ENCODE assay signal across 35 cellular contexts in the genomic region with DNA sequence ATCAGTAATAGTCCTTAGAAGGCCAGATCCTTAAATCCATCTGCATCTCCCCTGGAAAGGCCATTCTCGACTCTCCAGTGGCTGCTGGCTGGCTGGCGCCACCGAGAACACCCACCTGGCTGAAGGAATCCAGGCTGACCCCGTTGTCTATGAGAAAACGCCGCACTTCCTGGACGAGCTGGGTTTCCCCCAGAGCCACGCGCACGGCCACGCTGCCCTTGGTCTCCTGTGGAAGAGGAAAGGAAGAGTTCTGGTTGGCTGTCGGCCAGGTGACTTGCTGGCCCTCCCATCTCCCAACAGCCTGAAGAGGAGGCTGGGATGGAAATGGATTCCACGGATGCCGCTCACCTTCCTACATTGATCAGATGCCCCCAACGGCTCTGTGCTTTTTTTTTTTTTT. TPM values are rescaled to one million over a fixed set of nuclear protein-coding genes. Genes with fewer than 3 reads are reported as not detected.
DNase-seq lines count a peak whose midpoint lies in the region; ATAC-seq and TF ChIP-seq lines count a peak whose summit lies in the region.
"Had no signal": no experiment of that assay in that cellular context is flagged by ENCODE, and none has a peak within 500 bp of the region (broad histone marks: within the 10 kb centered on the region; RNA-seq: fewer than 3 reads in every experiment).

No MANE protein-coding gene starts in this region.

- H3K36me3 ChIP-seq in SJSA1 = peaks cover 98% of the 10 kb centered on the region
- H3K36me3 ChIP-seq in neuronal stem cell (replicated peaks in 1 of 2; ENCODE audit: control insufficient read depth in 2 of 2, insufficient read depth in 2 of 2, low read length in 2 of 2) = peaks cover 15 to 89% of the 10 kb centered on the region in 2 donors
- peaks cover 41% of the 10 kb centered on the region for H3K36me3 ChIP-seq in osteoblast (ENCODE audit: insufficient read depth, low read length)
- no peaks in the 10 kb centered on the region for H3K36me3 ChIP-seq in PC-9 (ENCODE audit: low read depth)

- no peak overlapping the region for H4K91ac ChIP-seq in neuronal stem cell (ENCODE audit: low read depth, low read length, poor library complexity)

- peak overlapping the region; percentile 51 for H3K27ac Mint-ChIP-seq in central memory CD8-positive, alpha-beta T cell (ENCODE audit: low read depth)
- H3K27ac Mint-ChIP-seq: B cell; CD4-positive, alpha-beta T cell; CD8-positive, alpha-beta T cell had no signal

- POLR2A ChIA-PET in PC-9 (lab: Charles Lee; ENCODE audit: unreplicated experiment) = no interaction called here

- no peak overlapping the region for H2BK12ac ChIP-seq in neuronal stem cell (ENCODE audit: low read length)

- CTCF ChIA-PET in PC-9 (lab: Charles Lee) = no interaction called here

- H4K20me1 ChIP-seq in osteoblast (ENCODE audit: insufficient read depth, low read length) (no peaks in the 10 kb centered on the region), PC-9 (ENCODE audit: insufficient read depth) (no peaks in the 10 kb centered on the region)
- H4K20me1 ChIP-seq: BLaER1 had no signal

- H3K9me3 Mint-ChIP-seq in central memory CD8-positive, alpha-beta T cell = no peaks in the 10 kb centered on the region
- H3K9me3 Mint-ChIP-seq: CD4-positive, alpha-beta memory T cell; CD4-positive, alpha-beta T cell; CD4-positive, CD25-positive, alpha-beta regulatory T cell; CD8-positive, alpha-beta memory T cell; CD8-positive, alpha-beta T cell had no signal

- no CpG with 5 or more reads among the region's 15 CpGs for WGBS in neuronal stem cell (ENCODE audit: extremely low coverage in 2 of 2, insufficient read length in 2 of 2, insufficient replicate concordance in 1 of 2), 2 donors

- DNase-seq in SJSA1 (ENCODE audit: low read depth in 1 of 2, low spot score in 2 of 2) (peak; percentile 73 to 95), neuronal stem cell (ENCODE audit: low spot score) (no peak), osteoblast (ENCODE audit: insufficient read length, low spot score, missing footprints) (peak; percentile 17), activated gamma-delta T cell (lab: John Stamatoyannopoulos, UW) (no peak), PC-9 (no peak), GM20000 (ENCODE audit: low spot score) (no peak), mucosa of gallbladder (ENCODE audit: low spot score) (no peak)
- no peak for DNase-seq in central memory CD8-positive, alpha-beta T cell (ENCODE audit: low spot score in 2 of 2)
- DNase-seq: 8988T; ACHN; AML-193; BE2C; C1 segment of cervical spinal cord; Caco-2; Calu3; CD4-positive, alpha-beta memory T cell; CD4-positive, alpha-beta T cell; CD4-positive, CD25-positive, alpha-beta regulatory T cell; CD8-positive, alpha-beta memory T cell; CD8-positive, alpha-beta T cell; COR-L47; DMS 273 treated with DMSO at 0.1 percent for 48 hours; DMS153; DMS53; DMS79; DMS79 treated with DMSO at 0.1 percent for 48 hours; DND-41; EL had no signal

- intact Hi-C loops in PC-9 (cut with micrococcal nuclease; ENCODE audit: unreplicated experiment) = no loop called here

- no peak overlapping the region for H2BK15ac ChIP-seq in neuronal stem cell (ENCODE audit: low read length)

- H3K79me1 ChIP-seq in neuronal stem cell (ENCODE audit: low read depth, low read length) = no peaks in the 10 kb centered on the region

- H3K79me2 ChIP-seq in osteoblast (ENCODE audit: insufficient read depth, low read length) (no peaks in the 10 kb centered on the region), PC-9 (ENCODE audit: low read depth) (no peaks in the 10 kb centered on the region)

- no peaks in the 10 kb centered on the region for H3K27me3 Mint-ChIP-seq in central memory CD8-positive, alpha-beta T cell
- H3K27me3 Mint-ChIP-seq: B cell; CD4-positive, alpha-beta memory T cell; CD4-positive, alpha-beta T cell; CD4-positive, CD25-positive, alpha-beta regulatory T cell; CD8-positive, alpha-beta memory T cell had no signal

- no peak overlapping the region for H3K14ac ChIP-seq in neuronal stem cell (ENCODE audit: low read length)

- H2BK120ac ChIP-seq in neuronal stem cell (ENCODE audit: low read depth, low read length) = no peak overlapping the region

- no peak overlapping the region for H3K4ac ChIP-seq in neuronal stem cell (ENCODE audit: low read length)

- ATAC-seq in central memory CD8-positive, alpha-beta T cell (replicated peaks; ENCODE audit: extremely low read depth, poor library complexity, severe bottlenecking) = no peak
- ATAC-seq: A549; CD8-positive, alpha-beta T cell had no signal

- H3K23ac ChIP-seq in neuronal stem cell (ENCODE audit: low read depth, low read length, poor library complexity) = peak overlapping the region; percentile 25

- no peak overlapping the region for H3K27ac ChIP-seq in SJSA1
- H3K27ac ChIP-seq in neuronal stem cell (replicated peaks; ENCODE audit: low read length) = no peak overlapping the region
- H3K27ac ChIP-seq in osteoblast (ENCODE audit: low read depth, low read length) = no peak overlapping the region
- no peak overlapping the region for H3K27ac ChIP-seq in PC-9
- H3K27ac ChIP-seq: 22Rv1; A549; BLaER1; BLaER1 treated with 17β-estradiol and CSF1 and Interleukin-3, amounts not matched to agents 10 nM and 100 nM; C4-2B had no signal

- no peaks in the 10 kb centered on the region for H3K9me2 ChIP-seq in PC-9 (ENCODE audit: insufficient read depth)

- H3F3A ChIP-seq in PC-9 (ENCODE audit: insufficient read depth, low read depth) = no peaks in the 10 kb centered on the region

- no TSS peak for BruUV-seq in PC-9 (replicated peaks; lab: Mats Ljungman, UMichigan)

- no peak overlapping the region for H3K4me3 ChIP-seq in SJSA1
- H3K4me3 ChIP-seq in neuronal stem cell (ENCODE audit: low read length in 2 of 2) = no peak overlapping the region
- H3K4me3 ChIP-seq in osteoblast (ENCODE audit: insufficient read depth, low read length) = no peak overlapping the region
- no peak overlapping the region for H3K4me3 ChIP-seq in PC-9
- H3K4me3 ChIP-seq: A549; BLaER1; BLaER1 treated with 17β-estradiol and CSF1 and Interleukin-3, amounts not matched to agents 10 nM and 100 nM had no signal

- no peak overlapping the region for H2BK5ac ChIP-seq in neuronal stem cell (ENCODE audit: low read length)

- H3K27me3 ChIP-seq in SJSA1 (replicated peaks) (no peaks in the 10 kb centered on the region), neuronal stem cell (ENCODE audit: control insufficient read depth in 3 of 3, insufficient read depth in 3 of 3, low read depth in 1 of 3, low read length in 3 of 3) (no peaks in the 10 kb centered on the region), osteoblast (ENCODE audit: insufficient read depth, low read length) (no peaks in the 10 kb centered on the region), PC-9 (ENCODE audit: insufficient read depth, low read depth) (no peaks in the 10 kb centered on the region)
- H3K27me3 ChIP-seq: BE2C; BLaER1; BLaER1 treated with 17β-estradiol and CSF1 and Interleukin-3, amounts not matched to agents 10 nM and 100 nM had no signal

- H3K9ac ChIP-seq in neuronal stem cell (ENCODE audit: low read depth, low read length, poor library complexity) = no peak overlapping the region
- H3K9ac ChIP-seq: BLaER1; BLaER1 treated with 17β-estradiol and CSF1 and Interleukin-3, amounts not matched to agents 10 nM and 100 nM had no signal

- H3K9me3 ChIP-seq in SJSA1 (replicated peaks) (no peaks in the 10 kb centered on the region), neuronal stem cell (replicated peaks in 1 of 2; ENCODE audit: control insufficient read depth in 2 of 2, insufficient read depth in 1 of 2, low read depth in 1 of 2, low read length in 2 of 2) (no peaks in the 10 kb centered on the region), osteoblast (ENCODE audit: low read depth, low read length) (no peaks in the 10 kb centered on the region), PC-9 (ENCODE audit: insufficient read depth, low read depth) (no peaks in the 10 kb centered on the region)
- H3K9me3 ChIP-seq: A549; BE2C; BLaER1; BLaER1 treated with 17β-estradiol and CSF1 and Interleukin-3, amounts not matched to agents 10 nM and 100 nM; Caco-2 had no signal

- peaks cover 53% of the 10 kb centered on the region for H3K36me3 Mint-ChIP-seq in central memory CD8-positive, alpha-beta T cell (ENCODE audit: insufficient read depth)

- no peak overlapping the region for H3K18ac ChIP-seq in neuronal stem cell (ENCODE audit: low read length)

- H2AK5ac ChIP-seq in neuronal stem cell (ENCODE audit: low read depth, low read length) = no peak overlapping the region

- no peak overlapping the region for H3K4me3 Mint-ChIP-seq in central memory CD8-positive, alpha-beta T cell
- H3K4me3 Mint-ChIP-seq: B cell; CD14-positive monocyte; CD4-positive, alpha-beta memory T cell; CD4-positive, alpha-beta T cell; CD4-positive, CD25-positive, alpha-beta regulatory T cell; CD8-positive, alpha-beta memory T cell; CD8-positive, alpha-beta T cell had no signal

- TF ChIP-seq CTCF in osteoblast (IDR thresholded peaks at IDR 0.05; ENCODE audit: extremely low read depth, low read depth, low read length) (no peak), PC-9 (conservative IDR thresholded peaks at IDR 0.05) (no peak), GM20000 (IDR thresholded peaks at IDR 0.05; ENCODE audit: extremely low read depth, missing control alignments) (no peak)

- no peak overlapping the region for H4K8ac ChIP-seq in neuronal stem cell (ENCODE audit: low read depth, low read length)

- H2AFZ ChIP-seq in neuronal stem cell (ENCODE audit: low read length) = no peak overlapping the region
- H2AFZ ChIP-seq in osteoblast (ENCODE audit: low read length) = no peak overlapping the region
- no peak overlapping the region for H2AFZ ChIP-seq in PC-9

- H3K4me2 ChIP-seq in neuronal stem cell (ENCODE audit: insufficient read depth, low read length, poor library complexity, severe bottlenecking) (no peak overlapping the region), osteoblast (ENCODE audit: insufficient read depth, low read length) (no peak overlapping the region), PC-9 (no peak overlapping the region)
- H3K4me2 ChIP-seq: A549; BLaER1; BLaER1 treated with 17β-estradiol and CSF1 and Interleukin-3, amounts not matched to agents 10 nM and 100 nM had no signal

- H3K4me1 ChIP-seq in SJSA1 (replicated peaks) = no peaks in the 10 kb centered on the region
- H3K4me1 ChIP-seq in neuronal stem cell (ENCODE audit: control insufficient read depth in 2 of 2, insufficient read depth in 1 of 2, low read depth in 1 of 2, low read length in 2 of 2) = peaks cover 0 to 2% of the 10 kb centered on the region in 2 donors
- no peaks in the 10 kb centered on the region for H3K4me1 ChIP-seq in osteoblast (ENCODE audit: insufficient read depth, low read length)
- no peaks in the 10 kb centered on the region for H3K4me1 ChIP-seq in PC-9 (replicated peaks; ENCODE audit: insufficient read depth)
- H3K4me1 ChIP-seq: A549, BE2C, Caco-2 had no signal

- H3K4me1 Mint-ChIP-seq in central memory CD8-positive, alpha-beta T cell = no peaks in the 10 kb centered on the region
- H3K4me1 Mint-ChIP-seq: B cell; CD14-positive monocyte; CD4-positive, alpha-beta memory T cell; CD8-positive, alpha-beta memory T cell had no signal

RNA-seq across cellular contexts. Expression of gene RBM19, which starts 23.9 kb away (rescaled TPM):
- total RNA-seq in SJSA1 (2014; rRNA removed; shearing (Covaris generic)) = 271 and 433 TPM in 2 replicates
- polyA plus RNA-seq in neuronal stem cell (2013, experiment 1 of 2) = 11.9 TPM
- polyA plus RNA-seq in neuronal stem cell (2013, experiment 2 of 2) = 11.5 TPM
- 21.2 and 27.5 TPM in 2 replicates for total RNA-seq in osteoblast
- total RNA-seq in PC-9 (2021) = 23.1 and 23.8 TPM in 2 replicates
- total RNA-seq in mucosa of gallbladder = 30.6 TPM

Comparison
In these comparisons a context has a peak if more than half of its experiments do, and no peak if none do; other contexts are left out.
1. DNase-seq: peak in SJSA1 (2 of 2) and osteoblast (single experiment); none in central memory CD8-positive, alpha-beta T cell (0 of 2), neuronal stem cell (single experiment), activated gamma-delta T cell (single experiment), PC-9 (0 of 2), GM20000 (single experiment) and mucosa of gallbladder (single experiment).